Comparison of ENCODE assay signal across 11 cellular contexts in genomic region chr3:152308475-152308844, GRCh38. TPM values are rescaled to one million over a fixed set of nuclear protein-coding genes. Genes with fewer than 3 reads are reported as not detected.
DNase-seq lines count a peak whose midpoint lies in the region; ATAC-seq, FAIRE-seq and TF ChIP-seq lines count a peak whose summit lies in the region.
"Had no signal": no experiment of that assay in that cellular context is flagged by ENCODE, and none has a peak within 500 bp of the region (broad histone marks: within the 10 kb centered on the region; RNA-seq: fewer than 3 reads in every experiment).

No MANE protein-coding gene starts in this region.

- no peak for DNase-seq in activated T-cell treated with anti-CD3 and anti-CD28 coated beads, Interleukin-2, amount 50 U/mL, for 24 hours
- DNase-seq in activated T-cell treated with anti-CD3 and anti-CD28 coated beads for 4 hours = no peak
- DNase-seq in K562 (ENCODE audit: extremely low read depth in 1 of 4, low spot score in 3 of 4) = no peak
- no peak for DNase-seq in tibial nerve (ENCODE audit: low spot score in 2 of 2)
- no peak for DNase-seq in NCI-H2029 treated with DMSO at 0.1 percent for 48 hours (lab: John Stamatoyannopoulos, UW)
- DNase-seq: NCI-H2171 treated with DMSO at 0.1 percent for 48 hours; stimulated activated naive CD4-positive, alpha-beta T cell had no signal

- H3K9ac ChIP-seq in K562 (ENCODE audit: insufficient read depth in 1 of 2, low read depth in 2 of 2, low read length in 2 of 2) (no peak overlapping the region), muscle layer of colon (ENCODE audit: low read length) (peak overlapping the region; percentile 27)

- no peaks in the 10 kb centered on the region for H3K9me3 Mint-ChIP-seq in activated T-cell treated with anti-CD3 and anti-CD28 coated beads, Interleukin-2, amount 50 U/mL, for 24 hours

- TF ChIP-seq EP300 in K562 (IDR thresholded peaks at IDR 0.05; ENCODE audit: low read length) (no peak), tibial nerve (IDR thresholded peaks at IDR 0.05) (no peak)

- H3K4me1 Mint-ChIP-seq in activated T-cell treated with anti-CD3 and anti-CD28 coated beads, Interleukin-2, amount 50 U/mL, for 24 hours (ENCODE audit: low read depth) = peaks cover 81% of the 10 kb centered on the region

- 0 out of 2 replicates have a peak, but pooled peaks cover 3% of the 10 kb centered on the region for H4K20me1 ChIP-seq in K562 (replicated peaks; ENCODE audit: control insufficient read depth, insufficient read depth, low read length)

- H3K27me3 ChIP-seq in K562 (ENCODE audit: control insufficient read depth in 2 of 2, insufficient read depth in 2 of 2, low read length in 2 of 2) = no peaks in the 10 kb centered on the region
- no peaks in the 10 kb centered on the region for H3K27me3 ChIP-seq in muscle layer of colon (ENCODE audit: control insufficient read depth in 1 of 2, insufficient read depth in 2 of 2, low read length in 2 of 2)
- no peaks in the 10 kb centered on the region for H3K27me3 ChIP-seq in tibial nerve

- no peak; the same call in 1 of the 2 replicates for TF ChIP-seq POLR2A in K562 (conservative IDR thresholded peaks at IDR 0.05)
- no peak for TF ChIP-seq POLR2A in tibial nerve (IDR thresholded peaks at IDR 0.05)

- H3K4me2 ChIP-seq in K562 (ENCODE audit: insufficient read depth, low read length) = no peak overlapping the region

- POLR2A ChIA-PET in K562 (lab: Yijun Ruan, JAX) = interaction anchor here (0.6 to 1.8 kb wide), 6 partner anchors 9 to 65 kb away, joined by 3 to 7 read pairs (median 3); no protein-coding TSS in a partner anchor

- peak overlapping the region; percentile 76 for H3K27ac Mint-ChIP-seq in activated T-cell treated with anti-CD3 and anti-CD28 coated beads, Interleukin-2, amount 50 U/mL, for 24 hours

- no peak overlapping the region for H2AFZ ChIP-seq in K562 (ENCODE audit: low read depth, low read length)

- 78% methylated on average over 1 of the region's 1 CpG for WGBS in K562 (ENCODE audit: insufficient coverage, low coverage, missing lambda C conversion rate)
- WGBS in tibial nerve, 2 donors = 71 to 84% methylated on average over 1 of the region's 1 CpG

- H3K9me3 ChIP-seq in K562 (replicated peaks; ENCODE audit: control insufficient read depth, insufficient read depth, low read depth, low read length) (peaks cover 2% of the 10 kb centered on the region; the same call in 1 of the 2 replicates), muscle layer of colon (ENCODE audit: low read length) (no peaks in the 10 kb centered on the region), tibial nerve (no peaks in the 10 kb centered on the region)

- H3K9me1 ChIP-seq in K562 (ENCODE audit: control insufficient read depth, insufficient read depth, low read length) = no peaks in the 10 kb centered on the region

- no peak for FAIRE-seq in K562 (lab: Jason Lieb, UNC)
- FAIRE-seq: frontal cortex had no signal

- no TSS peak for BruUV-seq in K562 (replicated peaks; lab: Mats Ljungman, UMichigan)

- H3K4me3 ChIP-seq in K562 (no peak overlapping the region), muscle layer of colon (ENCODE audit: low read depth in 1 of 2, low read length in 2 of 2) (no peak overlapping the region), tibial nerve (no peak overlapping the region)

- H3K36me3 ChIP-seq in K562 (ENCODE audit: control insufficient read depth, insufficient read depth, low read length) = peaks cover 87% of the 10 kb centered on the region
- H3K36me3 ChIP-seq in muscle layer of colon (ENCODE audit: insufficient read depth, low read length) = no peaks in the 10 kb centered on the region
- H3K36me3 ChIP-seq in tibial nerve = no peaks in the 10 kb centered on the region

- CTCF ChIA-PET in K562 (lab: Yijun Ruan, JAX; ENCODE audit: low intra/inter-chr PET ratio) = interaction anchor here (0.6 kb wide), 1 partner anchor 1895 kb away, joined by 3 read pairs; no protein-coding TSS in a partner anchor

- no peak for TF ChIP-seq RAD21 in K562 (CRISPR knock-in tag; conservative IDR thresholded peaks at IDR 0.05 in 1 of 2, IDR thresholded peaks at IDR 0.05 in 1 of 2)

- no peaks in the 10 kb centered on the region for H3K27me3 Mint-ChIP-seq in activated T-cell treated with anti-CD3 and anti-CD28 coated beads, Interleukin-2, amount 50 U/mL, for 24 hours

- TF ChIP-seq CTCF in K562 (IDR thresholded peaks at IDR 0.05 in 2 of 3, conservative IDR thresholded peaks at IDR 0.05 in 1 of 3; ENCODE audit: insufficient read depth in 2 of 3, low read depth in 1 of 3, low read length in 3 of 3) = no peak
- TF ChIP-seq CTCF in tibial nerve (IDR thresholded peaks at IDR 0.05) = no peak

- H3K27ac ChIP-seq in K562 (ENCODE audit: extremely low read depth, low read depth, low read length) = 0 out of 3 replicates have a peak overlapping the region, but pooled peaks have one; percentile 12
- H3K27ac ChIP-seq in muscle layer of colon (ENCODE audit: low read depth, low read length) = peak overlapping the region; percentile 81
- H3K27ac ChIP-seq in tibial nerve = peak overlapping the region in 3 of 4 donors; percentile 67 to 79 (median 68)

- peaks cover 68% of the 10 kb centered on the region for H3K36me3 Mint-ChIP-seq in activated T-cell treated with anti-CD3 and anti-CD28 coated beads, Interleukin-2, amount 50 U/mL, for 24 hours (ENCODE audit: low read depth)

- intact Hi-C loops in K562 (cut with micrococcal nuclease) = no loop called here

- ATAC-seq in K562 = no peak
- ATAC-seq in HG03565 (IDR thresholded peaks at IDR 0.05; ENCODE audit: unreplicated experiment) = no peak
- ATAC-seq in GM18867 (IDR thresholded peaks at IDR 0.05; ENCODE audit: unreplicated experiment) = no peak

- H3K79me2 ChIP-seq in K562 (ENCODE audit: control insufficient read depth, insufficient read depth, low read length) = peaks cover 98% of the 10 kb centered on the region

- H3K4me3 Mint-ChIP-seq in activated T-cell treated with anti-CD3 and anti-CD28 coated beads, Interleukin-2, amount 50 U/mL, for 24 hours = no peak overlapping the region

- in situ Hi-C loops in K562 (cut with MboI) = no loop called here

- peaks cover 0 to 2% of the 10 kb centered on the region in 2 experiments; a peak in 2 of 5 replicates for H3K4me1 ChIP-seq in K562 (replicated peaks in 1 of 2; ENCODE audit: control insufficient read depth in 2 of 2, insufficient read depth in 2 of 2, low read length in 2 of 2)
- peaks cover 69% of the 10 kb centered on the region for H3K4me1 ChIP-seq in muscle layer of colon (ENCODE audit: insufficient read depth, low read length)
- H3K4me1 ChIP-seq in tibial nerve = peaks cover 0 to 72% (median 38%) of the 10 kb centered on the region in 4 donors

TF ChIP-seq in K562, 482 proteins besides CTCF, POLR2A, EP300 and RAD21:
- TF ChIP-seq MCM5 (IDR thresholded peaks at IDR 0.05; ENCODE audit: low read depth) = no peak
- TF ChIP-seq SUPT5H (IDR thresholded peaks at IDR 0.05) = 0 out of 2 replicates have a peak, but pooled peaks have one; percentile 26
- TF ChIP-seq DNMT1 (IDR thresholded peaks at IDR 0.05) = no peak
- TF ChIP-seq RFX7 (CRISPR knock-in tag; IDR thresholded peaks at IDR 0.05) = no peak
- no peak for TF ChIP-seq ZNF444 (CRISPR knock-in tag; IDR thresholded peaks at IDR 0.05)

RNA-seq across cellular contexts. Expression of gene MBNL1, which starts 39.7 kb away (rescaled TPM):
- total RNA-seq in K562 (2011; cell fraction: chromatin; rRNA removed; ENCODE audit: low replicate concordance) = 337 and 524 TPM in 2 replicates
- total RNA-seq in K562 (2011; cell fraction: nucleolus; rRNA removed) = 154 and 188 TPM in 2 replicates
- 277 and 417 TPM in 2 replicates for total RNA-seq in K562 (2011; cell fraction: nucleoplasm; rRNA removed)
- total RNA-seq in K562 (2014; rRNA removed) (240 and 243 TPM in 2 replicates), K562 (2014; rRNA removed; fragmentation: Illumina TruSeq; extraction: Trizol) (220 and 241 TPM in 2 replicates), K562 (2015; rRNA removed; fragmentation: Illumina TruSeq; extraction: Trizol) (220 and 243 TPM in 2 replicates), K562 (2021) (217 and 231 TPM in 2 replicates), tibial nerve (100 to 1,000 TPM; 353 to 653 (median 495) TPM)
- polyA plus RNA-seq in K562 (2011; rRNA removed) (116 and 133 TPM in 2 replicates), K562 (2014; fragmentation: Illumina TruSeq; extraction: Trizol) (202 and 221 TPM in 2 replicates), K562 (2014; fragmentation: Nextera tagmentation; extraction: Ambion mirVana) (10 to 100 TPM; 70.3 to 87.3 TPM), K562 (2014; rRNA removed) (104 and 107 TPM in 2 replicates)
- polyA plus RNA-seq in K562 (2011; cell fraction: cytosol; rRNA removed) = 101 and 150 TPM in 2 replicates
- 108 and 135 TPM in 2 replicates for polyA plus RNA-seq in K562 (2011; cell fraction: nucleus; rRNA removed)
- polyA plus RNA-seq in K562 (2012) = 74.4 and 91.9 TPM in 2 replicates
- 431 and 448 TPM in 2 replicates for polyA minus RNA-seq in K562 (2011; rRNA and poly(A)+ RNA removed)
- polyA minus RNA-seq in K562 (2011; cell fraction: cytosol; rRNA and poly(A)+ RNA removed) = 216 and 268 TPM in 2 replicates
- polyA minus RNA-seq in K562 (2011; cell fraction: nucleus; rRNA and poly(A)+ RNA removed) = 326 and 485 TPM in 2 replicates

Comparison
In these comparisons a context has a peak if more than half of its experiments do, and no peak if none do; other contexts are left out.
1. H3K27ac ChIP-seq: peak in every context shown above with its lines; median percentile 81 in muscle layer of colon; 68 in tibial nerve; 12 in K562.